In genomic region chr6:15638373-15638772, GRCh38 we compare ENCODE assay signal across 30 cellular contexts.
"Had no signal": no experiment of that assay in that cellular context is flagged by ENCODE, and none has a peak within 500 bp of the region (broad histone marks: within the 10 kb centered on the region; RNA-seq: fewer than 3 reads in every experiment).

No MANE protein-coding gene starts in this region.

- H3K9me3 ChIP-seq: ovary, right lobe of liver, suprapubic skin, testis had no signal

- H3K9me3 Mint-ChIP-seq: natural killer cell had no signal

- H2AFZ ChIP-seq: neural progenitor cell, parathyroid adenoma had no signal

- ATAC-seq: natural killer cell; psoas muscle; right cardiac atrium; stimulated activated memory B cell treated with anti-CD40 and anti-IgM and Interleukin-4, amounts not matched to agents 10 μg/mL and 1 μg/mL and 100 μg/mL, for 72 hours; stimulated activated naive CD8-positive, alpha-beta T cell treated with anti-CD3 and anti-CD28 coated beads, Interleukin-15, amount 100 ng/mL, for 72 hours; stimulated activated naive CD8-positive, alpha-beta T cell treated with anti-CD3 and anti-CD28 coated beads, Interleukin-15, Interleukin-2, amounts not matched to agents 100 U/mL and 50 U/mL, for 24 hours; upper lobe of right lung had no signal

- H3K4me1 Mint-ChIP-seq: nephron, neural progenitor cell had no signal

- H3K4me2 ChIP-seq: neural progenitor cell had no signal

- H3K4me1 ChIP-seq: parathyroid adenoma, psoas muscle, right lobe of liver, sigmoid colon, suprapubic skin, testis, tibial artery, transverse colon, upper lobe of right lung, uterus had no signal

- H3K27me3 ChIP-seq: neural progenitor cell, ovary, right lobe of liver, sigmoid colon, suprapubic skin, testis, tibial artery, transverse colon, upper lobe of right lung, uterus had no signal

- H3K27me3 Mint-ChIP-seq: progenitor cell of endocrine pancreas; stimulated activated memory B cell treated with anti-CD40 and anti-IgM and Interleukin-4, amounts not matched to agents 10 μg/mL and 1 μg/mL and 100 μg/mL, for 72 hours; stimulated activated naive CD8-positive, alpha-beta T cell treated with anti-CD3 and anti-CD28 coated beads, Interleukin-15, amount 100 ng/mL, for 72 hours; type B pancreatic cell had no signal

- H3K4me3 Mint-ChIP-seq: natural killer cell; nephron; neural progenitor cell; stimulated activated memory B cell treated with anti-CD40 and anti-IgM and Interleukin-4, amounts not matched to agents 10 μg/mL and 1 μg/mL and 100 μg/mL, for 72 hours; stimulated activated naive CD8-positive, alpha-beta T cell treated with anti-CD3 and anti-CD28 coated beads, Interleukin-15, amount 100 ng/mL, for 72 hours; type B pancreatic cell had no signal

- FAIRE-seq: small intestine had no signal

- H3K27ac Mint-ChIP-seq: natural killer cell; nephron; neural progenitor cell; progenitor cell of endocrine pancreas; stimulated activated memory B cell treated with anti-CD40 and anti-IgM and Interleukin-4, amounts not matched to agents 10 μg/mL and 1 μg/mL and 100 μg/mL, for 72 hours; stimulated activated naive CD8-positive, alpha-beta T cell treated with anti-CD3 and anti-CD28 coated beads, Interleukin-15, amount 100 ng/mL, for 72 hours; type B pancreatic cell had no signal

- DNase-seq: natural killer cell; occipital lobe; ovary; posterior cingulate gyrus; psoas muscle; right cardiac atrium; right lobe of liver; sigmoid colon; small intestine; stimulated activated CD4-positive, alpha-beta T cell treated with anti-CD3 and anti-CD28 coated beads, Interleukin-15, amount 100 ng/mL, for 24 hours; stimulated activated CD4-positive, alpha-beta T cell treated with anti-CD3 and anti-CD28 coated beads, Interleukin-2, amount 100 ng/mL, for 24 hours; stimulated activated CD4-positive, alpha-beta T cell treated with anti-CD3 and anti-CD28 coated beads, Interleukin-2, amount 100 ng/mL, for 48 hours; stimulated activated CD4-positive, alpha-beta T cell treated with anti-CD3 and anti-CD28 coated beads, Interleukin-4, amount 100 ng/mL, for 24 hours; stimulated activated CD8-positive, alpha-beta memory T cell treated with anti-CD3 and anti-CD28 coated beads, Interleukin-4, amount 100 ng/mL, for 48 hours; stimulated activated naive CD4-positive, alpha-beta T cell; stimulated activated naive CD8-positive, alpha-beta T cell treated with anti-CD3 and anti-CD28 coated beads, Interleukin-15, amount 100 ng/mL, for 72 hours; stimulated activated naive CD8-positive, alpha-beta T cell treated with anti-CD3 and anti-CD28 coated beads, Interleukin-15, Interleukin-2, amounts not matched to agents 100 U/mL and 50 U/mL, for 24 hours; substantia nigra; testis; tibial artery; transverse colon; upper lobe of right lung; uterus had no signal

- H3K4me3 ChIP-seq: neural progenitor cell, ovary, psoas muscle, right lobe of liver, sigmoid colon, suprapubic skin, testis, tibial artery, transverse colon, upper lobe of right lung, uterus had no signal

- H3K36me3 ChIP-seq: ovary, right lobe of liver, uterus had no signal

- H3K9ac ChIP-seq: neural progenitor cell, parathyroid adenoma had no signal

- H3K27ac ChIP-seq: neural progenitor cell, ovary, parathyroid adenoma, psoas muscle, right lobe of liver, sigmoid colon, suprapubic skin, testis, tibial artery, transverse colon, upper lobe of right lung, uterus had no signal
